ENCODE assay signal across 1 cellular context in the genomic region with DNA sequence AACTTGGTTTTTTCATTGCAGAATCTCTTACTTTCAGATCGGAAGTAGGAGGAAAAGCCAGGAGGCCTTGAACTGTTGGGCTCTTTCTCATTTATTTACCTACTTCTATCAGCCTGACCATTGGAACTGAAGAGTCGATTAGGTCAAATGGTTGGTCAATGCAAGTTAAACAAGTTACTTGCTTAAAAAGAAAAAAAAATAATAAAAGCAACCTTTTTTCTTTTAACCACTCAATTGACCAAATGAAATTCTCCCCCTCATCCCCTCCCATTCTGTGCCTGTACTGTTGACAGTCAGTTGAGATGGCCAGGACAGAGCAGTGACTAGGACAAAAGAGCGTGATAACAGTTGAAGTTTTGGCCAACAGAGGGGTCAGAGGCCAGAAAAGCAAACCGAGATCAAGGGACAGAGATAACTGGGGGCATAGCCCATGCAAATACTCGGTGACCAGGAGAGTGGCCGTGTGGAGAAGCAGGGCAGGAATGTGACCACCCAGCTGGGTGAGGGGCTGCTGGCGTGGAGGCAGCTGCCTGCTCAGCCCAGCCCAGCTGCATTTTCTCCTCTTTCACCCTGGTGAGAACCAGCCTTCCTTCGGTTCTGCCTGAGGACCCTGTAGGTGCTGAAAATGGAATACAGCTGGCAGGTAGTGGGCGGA.
TF ChIP-seq lines count a peak whose summit lies in the region.

No MANE protein-coding gene starts in this region.

TF ChIP-seq in HepG2, 621 proteins besides CTCF, POLR2A, EP300 and RAD21 (continued from another document and continues in another):
- TF ChIP-seq, protein P1, sequence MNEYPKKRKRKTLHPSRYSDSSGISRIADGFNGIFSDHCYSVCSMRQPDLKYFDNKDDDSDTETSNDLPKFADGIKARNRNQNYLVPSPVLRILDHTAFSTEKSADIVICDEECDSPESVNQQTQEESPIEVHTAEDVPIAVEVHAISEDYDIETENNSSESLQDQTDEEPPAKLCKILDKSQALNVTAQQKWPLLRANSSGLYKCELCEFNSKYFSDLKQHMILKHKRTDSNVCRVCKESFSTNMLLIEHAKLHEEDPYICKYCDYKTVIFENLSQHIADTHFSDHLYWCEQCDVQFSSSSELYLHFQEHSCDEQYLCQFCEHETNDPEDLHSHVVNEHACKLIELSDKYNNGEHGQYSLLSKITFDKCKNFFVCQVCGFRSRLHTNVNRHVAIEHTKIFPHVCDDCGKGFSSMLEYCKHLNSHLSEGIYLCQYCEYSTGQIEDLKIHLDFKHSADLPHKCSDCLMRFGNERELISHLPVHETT (CRISPR knock-in tag; conservative IDR thresholded peaks at IDR 0.05) = no peak
- TF ChIP-seq, protein P2, sequence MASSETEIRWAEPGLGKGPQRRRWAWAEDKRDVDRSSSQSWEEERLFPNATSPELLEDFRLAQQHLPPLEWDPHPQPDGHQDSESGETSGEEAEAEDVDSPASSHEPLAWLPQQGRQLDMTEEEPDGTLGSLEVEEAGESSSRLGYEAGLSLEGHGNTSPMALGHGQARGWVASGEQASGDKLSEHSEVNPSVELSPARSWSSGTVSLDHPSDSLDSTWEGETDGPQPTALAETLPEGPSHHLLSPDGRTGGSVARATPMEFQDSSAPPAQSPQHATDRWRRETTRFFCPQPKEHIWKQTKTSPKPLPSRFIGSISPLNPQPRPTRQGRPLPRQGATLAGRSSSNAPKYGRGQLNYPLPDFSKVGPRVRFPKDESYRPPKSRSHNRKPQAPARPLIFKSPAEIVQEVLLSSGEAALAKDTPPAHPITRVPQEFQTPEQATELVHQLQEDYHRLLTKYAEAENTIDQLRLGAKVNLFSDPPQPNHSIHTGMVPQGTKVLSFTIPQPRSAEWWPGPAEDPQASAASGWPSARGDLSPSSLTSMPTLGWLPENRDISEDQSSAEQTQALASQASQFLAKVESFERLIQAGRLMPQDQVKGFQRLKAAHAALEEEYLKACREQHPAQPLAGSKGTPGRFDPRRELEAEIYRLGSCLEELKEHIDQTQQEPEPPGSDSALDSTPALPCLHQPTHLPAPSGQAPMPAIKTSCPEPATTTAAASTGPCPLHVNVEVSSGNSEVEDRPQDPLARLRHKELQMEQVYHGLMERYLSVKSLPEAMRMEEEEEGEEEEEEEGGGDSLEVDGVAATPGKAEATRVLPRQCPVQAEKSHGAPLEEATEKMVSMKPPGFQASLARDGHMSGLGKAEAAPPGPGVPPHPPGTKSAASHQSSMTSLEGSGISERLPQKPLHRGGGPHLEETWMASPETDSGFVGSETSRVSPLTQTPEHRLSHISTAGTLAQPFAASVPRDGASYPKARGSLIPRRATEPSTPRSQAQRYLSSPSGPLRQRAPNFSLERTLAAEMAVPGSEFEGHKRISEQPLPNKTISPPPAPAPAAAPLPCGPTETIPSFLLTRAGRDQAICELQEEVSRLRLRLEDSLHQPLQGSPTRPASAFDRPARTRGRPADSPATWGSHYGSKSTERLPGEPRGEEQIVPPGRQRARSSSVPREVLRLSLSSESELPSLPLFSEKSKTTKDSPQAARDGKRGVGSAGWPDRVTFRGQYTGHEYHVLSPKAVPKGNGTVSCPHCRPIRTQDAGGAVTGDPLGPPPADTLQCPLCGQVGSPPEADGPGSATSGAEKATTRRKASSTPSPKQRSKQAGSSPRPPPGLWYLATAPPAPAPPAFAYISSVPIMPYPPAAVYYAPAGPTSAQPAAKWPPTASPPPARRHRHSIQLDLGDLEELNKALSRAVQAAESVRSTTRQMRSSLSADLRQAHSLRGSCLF (CRISPR knock-in tag; IDR thresholded peaks at IDR 0.05; ENCODE audit: borderline replicate concordance) = no peak
- TF ChIP-seq, protein P3, sequence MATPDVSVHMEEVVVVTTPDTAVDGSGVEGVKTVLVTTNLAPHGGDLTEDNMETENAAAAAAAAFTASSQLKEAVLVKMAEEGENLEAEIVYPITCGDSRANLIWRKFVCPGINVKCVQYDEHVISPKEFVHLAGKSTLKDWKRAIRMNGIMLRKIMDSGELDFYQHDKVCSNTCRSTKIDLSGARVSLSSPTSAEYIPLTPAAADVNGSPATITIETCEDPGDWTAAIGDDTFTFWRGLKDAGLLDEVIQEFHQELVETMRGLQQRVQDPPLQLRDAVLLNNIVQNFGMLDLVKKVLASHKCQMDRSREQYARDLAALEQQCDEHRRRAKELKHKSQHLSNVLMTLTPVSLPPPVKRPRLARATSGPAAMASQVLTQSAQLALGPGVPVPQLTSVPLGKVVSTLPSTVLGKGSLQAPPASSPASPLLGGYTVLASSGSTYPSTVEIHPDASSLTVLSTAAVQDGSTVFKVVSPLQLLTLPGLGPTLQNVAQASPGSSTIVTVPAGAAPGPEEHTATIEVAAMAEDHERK (CRISPR knock-in tag; IDR thresholded peaks at IDR 0.05; ENCODE audit: low read depth) = no peak
- TF ChIP-seq CREM (IDR thresholded peaks at IDR 0.05) (peak; percentile 96), CREM (CRISPR knock-in tag; IDR thresholded peaks at IDR 0.05) (no peak), NONO (IDR thresholded peaks at IDR 0.05) (no peak), NONO (CRISPR knock-in tag; conservative IDR thresholded peaks at IDR 0.05) (peak; percentile 88), TBX2 (CRISPR knock-in tag; IDR thresholded peaks at IDR 0.05; ENCODE audit: borderline replicate concordance) (peak; percentile 94), CREB1 (IDR thresholded peaks at IDR 0.05) (0 out of 2 replicates have a peak, but pooled peaks have one; percentile 22), CREB1 (CRISPR knock-in tag; IDR thresholded peaks at IDR 0.05) (peak; percentile 60), FOSL2 (CRISPR knock-in tag; IDR thresholded peaks at IDR 0.05) (peak; percentile 85), ZSCAN12 (CRISPR knock-in tag; IDR thresholded peaks at IDR 0.05) (no peak), RCOR2 (CRISPR knock-in tag; IDR thresholded peaks at IDR 0.05) (peak; percentile 83; the same call in 1 of the 2 replicates), ZNF713 (CRISPR knock-in tag; IDR thresholded peaks at IDR 0.05) (no peak), MED8 (CRISPR knock-in tag; IDR thresholded peaks at IDR 0.05; ENCODE audit: insufficient replicate concordance) (peak; percentile 94), NR2F6 (IDR thresholded peaks at IDR 0.05) (peak; percentile 100), NR2F6 (CRISPR knock-in tag; IDR thresholded peaks at IDR 0.05) (peak; percentile 98), ZNF572 (CRISPR knock-in tag; IDR thresholded peaks at IDR 0.05) (no peak), POGZ (CRISPR knock-in tag; IDR thresholded peaks at IDR 0.05) (peak; percentile 75)
- TF ChIP-seq, protein P4, sequence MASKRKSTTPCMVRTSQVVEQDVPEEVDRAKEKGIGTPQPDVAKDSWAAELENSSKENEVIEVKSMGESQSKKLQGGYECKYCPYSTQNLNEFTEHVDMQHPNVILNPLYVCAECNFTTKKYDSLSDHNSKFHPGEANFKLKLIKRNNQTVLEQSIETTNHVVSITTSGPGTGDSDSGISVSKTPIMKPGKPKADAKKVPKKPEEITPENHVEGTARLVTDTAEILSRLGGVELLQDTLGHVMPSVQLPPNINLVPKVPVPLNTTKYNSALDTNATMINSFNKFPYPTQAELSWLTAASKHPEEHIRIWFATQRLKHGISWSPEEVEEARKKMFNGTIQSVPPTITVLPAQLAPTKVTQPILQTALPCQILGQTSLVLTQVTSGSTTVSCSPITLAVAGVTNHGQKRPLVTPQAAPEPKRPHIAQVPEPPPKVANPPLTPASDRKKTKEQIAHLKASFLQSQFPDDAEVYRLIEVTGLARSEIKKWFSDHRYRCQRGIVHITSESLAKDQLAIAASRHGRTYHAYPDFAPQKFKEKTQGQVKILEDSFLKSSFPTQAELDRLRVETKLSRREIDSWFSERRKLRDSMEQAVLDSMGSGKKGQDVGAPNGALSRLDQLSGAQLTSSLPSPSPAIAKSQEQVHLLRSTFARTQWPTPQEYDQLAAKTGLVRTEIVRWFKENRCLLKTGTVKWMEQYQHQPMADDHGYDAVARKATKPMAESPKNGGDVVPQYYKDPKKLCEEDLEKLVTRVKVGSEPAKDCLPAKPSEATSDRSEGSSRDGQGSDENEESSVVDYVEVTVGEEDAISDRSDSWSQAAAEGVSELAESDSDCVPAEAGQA (IDR thresholded peaks at IDR 0.05; ENCODE audit: low read depth) = no peak
- TF ChIP-seq, protein P4 (CRISPR knock-in tag; IDR thresholded peaks at IDR 0.05; ENCODE audit: borderline replicate concordance) = 0 out of 2 replicates have a peak, but pooled peaks have one; percentile 23
- TF ChIP-seq, protein P5, sequence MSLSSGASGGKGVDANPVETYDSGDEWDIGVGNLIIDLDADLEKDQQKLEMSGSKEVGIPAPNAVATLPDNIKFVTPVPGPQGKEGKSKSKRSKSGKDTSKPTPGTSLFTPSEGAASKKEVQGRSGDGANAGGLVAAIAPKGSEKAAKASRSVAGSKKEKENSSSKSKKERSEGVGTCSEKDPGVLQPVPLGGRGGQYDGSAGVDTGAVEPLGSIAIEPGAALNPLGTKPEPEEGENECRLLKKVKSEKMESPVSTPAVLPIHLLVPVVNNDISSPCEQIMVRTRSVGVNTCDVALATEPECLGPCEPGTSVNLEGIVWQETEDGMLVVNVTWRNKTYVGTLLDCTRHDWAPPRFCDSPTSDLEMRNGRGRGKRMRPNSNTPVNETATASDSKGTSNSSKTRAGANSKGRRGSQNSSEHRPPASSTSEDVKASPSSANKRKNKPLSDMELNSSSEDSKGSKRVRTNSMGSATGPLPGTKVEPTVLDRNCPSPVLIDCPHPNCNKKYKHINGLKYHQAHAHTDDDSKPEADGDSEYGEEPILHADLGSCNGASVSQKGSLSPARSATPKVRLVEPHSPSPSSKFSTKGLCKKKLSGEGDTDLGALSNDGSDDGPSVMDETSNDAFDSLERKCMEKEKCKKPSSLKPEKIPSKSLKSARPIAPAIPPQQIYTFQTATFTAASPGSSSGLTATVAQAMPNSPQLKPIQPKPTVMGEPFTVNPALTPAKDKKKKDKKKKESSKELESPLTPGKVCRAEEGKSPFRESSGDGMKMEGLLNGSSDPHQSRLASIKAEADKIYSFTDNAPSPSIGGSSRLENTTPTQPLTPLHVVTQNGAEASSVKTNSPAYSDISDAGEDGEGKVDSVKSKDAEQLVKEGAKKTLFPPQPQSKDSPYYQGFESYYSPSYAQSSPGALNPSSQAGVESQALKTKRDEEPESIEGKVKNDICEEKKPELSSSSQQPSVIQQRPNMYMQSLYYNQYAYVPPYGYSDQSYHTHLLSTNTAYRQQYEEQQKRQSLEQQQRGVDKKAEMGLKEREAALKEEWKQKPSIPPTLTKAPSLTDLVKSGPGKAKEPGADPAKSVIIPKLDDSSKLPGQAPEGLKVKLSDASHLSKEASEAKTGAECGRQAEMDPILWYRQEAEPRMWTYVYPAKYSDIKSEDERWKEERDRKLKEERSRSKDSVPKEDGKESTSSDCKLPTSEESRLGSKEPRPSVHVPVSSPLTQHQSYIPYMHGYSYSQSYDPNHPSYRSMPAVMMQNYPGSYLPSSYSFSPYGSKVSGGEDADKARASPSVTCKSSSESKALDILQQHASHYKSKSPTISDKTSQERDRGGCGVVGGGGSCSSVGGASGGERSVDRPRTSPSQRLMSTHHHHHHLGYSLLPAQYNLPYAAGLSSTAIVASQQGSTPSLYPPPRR (CRISPR knock-in tag; IDR thresholded peaks at IDR 0.05; ENCODE audit: borderline replicate concordance) = peak; percentile 96
- TF ChIP-seq, protein P6, sequence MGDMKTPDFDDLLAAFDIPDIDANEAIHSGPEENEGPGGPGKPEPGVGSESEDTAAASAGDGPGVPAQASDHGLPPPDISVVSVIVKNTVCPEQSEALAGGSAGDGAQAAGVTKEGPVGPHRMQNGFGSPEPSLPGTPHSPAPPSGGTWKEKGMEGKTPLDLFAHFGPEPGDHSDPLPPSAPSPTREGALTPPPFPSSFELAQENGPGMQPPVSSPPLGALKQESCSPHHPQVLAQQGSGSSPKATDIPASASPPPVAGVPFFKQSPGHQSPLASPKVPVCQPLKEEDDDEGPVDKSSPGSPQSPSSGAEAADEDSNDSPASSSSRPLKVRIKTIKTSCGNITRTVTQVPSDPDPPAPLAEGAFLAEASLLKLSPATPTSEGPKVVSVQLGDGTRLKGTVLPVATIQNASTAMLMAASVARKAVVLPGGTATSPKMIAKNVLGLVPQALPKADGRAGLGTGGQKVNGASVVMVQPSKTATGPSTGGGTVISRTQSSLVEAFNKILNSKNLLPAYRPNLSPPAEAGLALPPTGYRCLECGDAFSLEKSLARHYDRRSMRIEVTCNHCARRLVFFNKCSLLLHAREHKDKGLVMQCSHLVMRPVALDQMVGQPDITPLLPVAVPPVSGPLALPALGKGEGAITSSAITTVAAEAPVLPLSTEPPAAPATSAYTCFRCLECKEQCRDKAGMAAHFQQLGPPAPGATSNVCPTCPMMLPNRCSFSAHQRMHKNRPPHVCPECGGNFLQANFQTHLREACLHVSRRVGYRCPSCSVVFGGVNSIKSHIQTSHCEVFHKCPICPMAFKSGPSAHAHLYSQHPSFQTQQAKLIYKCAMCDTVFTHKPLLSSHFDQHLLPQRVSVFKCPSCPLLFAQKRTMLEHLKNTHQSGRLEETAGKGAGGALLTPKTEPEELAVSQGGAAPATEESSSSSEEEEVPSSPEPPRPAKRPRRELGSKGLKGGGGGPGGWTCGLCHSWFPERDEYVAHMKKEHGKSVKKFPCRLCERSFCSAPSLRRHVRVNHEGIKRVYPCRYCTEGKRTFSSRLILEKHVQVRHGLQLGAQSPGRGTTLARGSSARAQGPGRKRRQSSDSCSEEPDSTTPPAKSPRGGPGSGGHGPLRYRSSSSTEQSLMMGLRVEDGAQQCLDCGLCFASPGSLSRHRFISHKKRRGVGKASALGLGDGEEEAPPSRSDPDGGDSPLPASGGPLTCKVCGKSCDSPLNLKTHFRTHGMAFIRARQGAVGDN (CRISPR knock-in tag; IDR thresholded peaks at IDR 0.05) = peak; percentile 84
